Comparison of ENCODE assay signal across 9 cellular contexts in genomic region chr14:70622111-70622712, GRCh38. TPM values are rescaled to one million over a fixed set of nuclear protein-coding genes. Genes with fewer than 3 reads are reported as not detected.
DNase-seq lines count a peak whose midpoint lies in the region; ATAC-seq and TF ChIP-seq lines count a peak whose summit lies in the region.
"Had no signal": no experiment of that assay in that cellular context is flagged by ENCODE, and none has a peak within 500 bp of the region (broad histone marks: within the 10 kb centered on the region; RNA-seq: fewer than 3 reads in every experiment).

No MANE protein-coding gene starts in this region.

- no TSS peak for BruUV-seq in PC-3 (replicated peaks; lab: Mats Ljungman, UMichigan)

- POLR2A ChIA-PET in PC-3 (lab: Charles Lee; ENCODE audit: unreplicated experiment) = no interaction called here

- intact Hi-C loops in PC-3 (cut with micrococcal nuclease) = loop anchor here (1.0 to 5.0 kb wide), 6 partner anchors 75 to 350 kb away; partner anchors contain the start of gene MAP3K9

- no peaks in the 10 kb centered on the region for H3K36me3 ChIP-seq in PC-3 (ENCODE audit: low read depth, low read length)
- H3K36me3 ChIP-seq: SJSA1 had no signal

- H3K9ac ChIP-seq in PC-3 (ENCODE audit: low read length) = no peak overlapping the region

- TF ChIP-seq CTCF in PC-3 (conservative IDR thresholded peaks at IDR 0.05; ENCODE audit: low read depth, low read length) = peak; percentile 94

- peaks cover 16% of the 10 kb centered on the region for H3K9me3 Mint-ChIP-seq in activated naive CD4-positive, alpha-beta T cell treated with anti-CD3 and anti-CD28 coated beads, Interleukin-2, amount 10 ng/mL, durations not matched to agents 7 days and 5 days

- CTCF ChIA-PET in PC-3 (lab: Charles Lee) = interaction anchor here (0.6 to 1.8 kb wide), 3 partner anchors 91 to 264 kb away, joined by 4 to 5 read pairs (median 5); no protein-coding TSS in a partner anchor
- CTCF ChIA-PET in activated naive CD4-positive, alpha-beta T cell treated with anti-CD3 and anti-CD28 coated beads, Interleukin-2, amount 10 ng/mL, durations not matched to agents 7 days and 5 days (lab: Charles Lee) = interaction anchor here (0.7 to 7.9 kb wide), 8 partner anchors 11 to 590 kb away, joined by 3 to 87 read pairs (median 6); no protein-coding TSS in a partner anchor

- H3K4me2 ChIP-seq in PC-3 (ENCODE audit: low read length) = no peak overlapping the region

- H3K4me3 Mint-ChIP-seq in activated naive CD4-positive, alpha-beta T cell treated with anti-CD3 and anti-CD28 coated beads, Interleukin-2, amount 10 ng/mL, durations not matched to agents 7 days and 5 days = no peak overlapping the region

- no peak overlapping the region for H3K27ac ChIP-seq in PC-3 (ENCODE audit: low read length)
- H3K27ac ChIP-seq: SJSA1 had no signal

- DNase-seq in DMS153 (lab: John Stamatoyannopoulos, UW) (peak; percentile 43), HT-29 (ENCODE audit: low spot score) (peak; percentile 68), PC-3 (peak; percentile 82), iPS DF 19.7 (ENCODE audit: low read depth, low spot score) (peak; percentile 52)
- peak; percentile 71 for DNase-seq in activated naive CD4-positive, alpha-beta T cell treated with anti-CD3 and anti-CD28 coated beads, Interleukin-2, amount 10 ng/mL, durations not matched to agents 7 days and 5 days
- peak in 2 of 3 donors; percentile 15 to 28 for DNase-seq in stimulated activated CD4-positive, alpha-beta T cell treated with anti-CD3 and anti-CD28 coated beads, TNF-alpha, amount 100 ng/mL, for 48 hours (ENCODE audit: low read depth in 3 of 3)

- H3K27ac Mint-ChIP-seq in activated naive CD4-positive, alpha-beta T cell treated with anti-CD3 and anti-CD28 coated beads, Interleukin-2, amount 10 ng/mL, durations not matched to agents 7 days and 5 days = no peak overlapping the region

- H4K20me1 ChIP-seq in PC-3 (ENCODE audit: low read length) = no peaks in the 10 kb centered on the region

- H3F3A ChIP-seq in PC-3 (ENCODE audit: low read length, unreplicated experiment) = no peaks in the 10 kb centered on the region

- peaks cover 4% of the 10 kb centered on the region for H3K36me3 Mint-ChIP-seq in activated naive CD4-positive, alpha-beta T cell treated with anti-CD3 and anti-CD28 coated beads, Interleukin-2, amount 10 ng/mL, durations not matched to agents 7 days and 5 days

- H2AFZ ChIP-seq in PC-3 (ENCODE audit: low read length) = no peak overlapping the region

- no peaks in the 10 kb centered on the region for H3K27me3 ChIP-seq in PC-3 (ENCODE audit: low read length)
- H3K27me3 ChIP-seq: SJSA1 had no signal

- H3K4me1 Mint-ChIP-seq in activated naive CD4-positive, alpha-beta T cell treated with anti-CD3 and anti-CD28 coated beads, Interleukin-2, amount 10 ng/mL, durations not matched to agents 7 days and 5 days = no peaks in the 10 kb centered on the region

- no peak overlapping the region for H3K4me3 ChIP-seq in PC-3 (ENCODE audit: low read length)
- H3K4me3 ChIP-seq: SJSA1 had no signal

- ATAC-seq in PC-3 (peak; percentile 99), HG03139 (IDR thresholded peaks at IDR 0.05; ENCODE audit: unreplicated experiment) (no peak), GM19351 (IDR thresholded peaks at IDR 0.05; ENCODE audit: unreplicated experiment) (no peak)

- peaks cover 4% of the 10 kb centered on the region; the same call in 1 of the 2 replicates for H3K9me3 ChIP-seq in PC-3 (ENCODE audit: low read length)
- H3K9me3 ChIP-seq: SJSA1 had no signal

- no peaks in the 10 kb centered on the region for H3K9me2 ChIP-seq in PC-3 (replicated peaks; ENCODE audit: low read length)

- H3K4me1 ChIP-seq in PC-3 (ENCODE audit: insufficient read depth, low read length) = peaks cover 5% of the 10 kb centered on the region; the same call in 1 of the 2 replicates
- H3K4me1 ChIP-seq: SJSA1 had no signal

- peaks cover 6% of the 10 kb centered on the region for H3K27me3 Mint-ChIP-seq in activated naive CD4-positive, alpha-beta T cell treated with anti-CD3 and anti-CD28 coated beads, Interleukin-2, amount 10 ng/mL, durations not matched to agents 7 days and 5 days

- no peaks in the 10 kb centered on the region for H3K79me2 ChIP-seq in PC-3 (ENCODE audit: low read length)

RNA-seq across cellular contexts. Expression of gene TTC9, which starts 19.5 kb away (rescaled TPM):
- total RNA-seq in HT-29 (2014; rRNA removed; shearing (Covaris generic)) = 0.08 and 0.18 TPM in 2 replicates
- total RNA-seq in PC-3 (2014; rRNA removed) = 3.6 and 4.1 TPM in 2 replicates

RNA-seq across cellular contexts. Expression of gene MED6, which starts 21.8 kb away (rescaled TPM):
- total RNA-seq in HT-29 (2014; rRNA removed; shearing (Covaris generic)) = 10.8 and 13.8 TPM in 2 replicates
- 37.8 and 46.9 TPM in 2 replicates for total RNA-seq in PC-3 (2014; rRNA removed)

Comparison
In these comparisons a context has a peak if more than half of its experiments do, and no peak if none do; other contexts are left out.
1. DNase-seq: peak in every context shown above with its lines; median percentile 82 in PC-3; 71 in activated naive CD4-positive, alpha-beta T cell treated with anti-CD3 and anti-CD28 coated beads, Interleukin-2, amount 10 ng/mL, durations not matched to agents 7 days and 5 days; 68 in HT-29; 52 in iPS DF 19.7; 43 in DMS153; 22 in stimulated activated CD4-positive, alpha-beta T cell treated with anti-CD3 and anti-CD28 coated beads, TNF-alpha, amount 100 ng/mL, for 48 hours.